Comparison of ENCODE assay signal across 10 cellular contexts in the genomic region with DNA sequence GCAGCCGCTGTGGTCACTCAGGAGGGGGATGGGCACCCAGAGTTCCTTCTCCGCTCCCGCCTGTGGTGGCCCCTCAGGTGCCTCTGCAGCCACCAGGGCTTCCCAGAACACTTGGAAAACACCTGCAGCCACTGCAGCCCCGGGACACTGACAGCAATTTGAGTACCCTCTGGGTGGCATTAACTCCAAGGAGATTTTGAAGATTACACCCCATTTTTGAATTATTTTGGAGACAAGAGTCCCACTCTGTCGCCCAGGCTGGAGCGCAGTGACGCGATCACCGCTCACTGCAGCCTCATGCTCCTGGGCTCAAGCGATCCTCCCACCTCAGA. TPM values are rescaled to one million over a fixed set of nuclear protein-coding genes. Genes with fewer than 3 reads are reported as not detected.
DNase-seq lines count a peak whose midpoint lies in the region; ATAC-seq and TF ChIP-seq lines count a peak whose summit lies in the region.
"Had no signal": no experiment of that assay in that cellular context is flagged by ENCODE, and none has a peak within 500 bp of the region (broad histone marks: within the 10 kb centered on the region; RNA-seq: fewer than 3 reads in every experiment).

No MANE protein-coding gene starts in this region.

- H4K20me1 ChIP-seq in hepatocyte (ENCODE audit: insufficient read depth, poor library complexity, severe bottlenecking): no peaks in the 10 kb centered on the region

- no peaks in the 10 kb centered on the region for H3K79me2 ChIP-seq in hepatocyte

- DNase-seq in BJ (ENCODE audit: low read depth) (no peak), hepatocyte (ENCODE audit: low spot score) (no peak), psoas muscle (peak in 1 of 2 donors; percentile 58), GM13976 (ENCODE audit: low spot score) (no peak), NCI-H1436 (lab: John Stamatoyannopoulos, UW) (no peak), activated gamma-delta T cell (lab: John Stamatoyannopoulos, UW) (no peak)
- DNase-seq: CD4-positive, CD25-positive, alpha-beta regulatory T cell had no signal

- intact Hi-C loops in psoas muscle (cut with DNase I): no loop called here

- H3K27ac ChIP-seq in angular gyrus (ENCODE audit: low read depth, low read length) (peak overlapping the region; percentile 14), hepatocyte (peak overlapping the region; percentile 85), psoas muscle (peak overlapping the region; percentile 77)

- H3K9me2 ChIP-seq in hepatocyte (replicated peaks; ENCODE audit: insufficient read depth): no peaks in the 10 kb centered on the region

- CTCF ChIA-PET in BJ (lab: Yijun Ruan, JAX): interaction anchor here (1.0 to 1.3 kb wide), 3 partner anchors 43 to 202 kb away, joined by 3 to 7 read pairs (median 4); no protein-coding TSS in a partner anchor

- H3K4me1 ChIP-seq in hepatocyte (ENCODE audit: insufficient read depth): peaks cover 12% of the 10 kb centered on the region
- H3K4me1 ChIP-seq in psoas muscle: peaks cover 31% of the 10 kb centered on the region

- no peak for ATAC-seq in psoas muscle
- no peak for ATAC-seq in GM18511 (IDR thresholded peaks at IDR 0.05; ENCODE audit: unreplicated experiment)
- ATAC-seq: Panc1 had no signal

- H3K9me3 ChIP-seq in hepatocyte (ENCODE audit: low read depth): no peaks in the 10 kb centered on the region
- no peaks in the 10 kb centered on the region for H3K9me3 ChIP-seq in psoas muscle

- H3K4me2 ChIP-seq in hepatocyte: peak overlapping the region; percentile 43

- no peak for TF ChIP-seq CTCF in BJ (IDR thresholded peaks at IDR 0.05; ENCODE audit: insufficient read depth, low read depth, low read length)
- no peak for TF ChIP-seq CTCF in hepatocyte (IDR thresholded peaks at IDR 0.05; ENCODE audit: poor library complexity)
- TF ChIP-seq CTCF in psoas muscle (IDR thresholded peaks at IDR 0.05): no peak
- TF ChIP-seq CTCF in GM13976 (IDR thresholded peaks at IDR 0.05; ENCODE audit: borderline replicate concordance, control extremely low read depth, extremely low read depth, insufficient read depth, missing control alignments): no peak

- H2AFZ ChIP-seq in hepatocyte: no peak overlapping the region

- H3K4me3 ChIP-seq in BJ (ENCODE audit: low read depth, low read length) (peak overlapping the region; percentile 20), hepatocyte (no peak overlapping the region), psoas muscle (peak overlapping the region; percentile 49)

- POLR2A ChIA-PET in BJ (lab: Charles Lee): no interaction called here

- in situ Hi-C loops in GM13976 (cut with MboI; ENCODE audit: low sequenced_read_pairs, unreplicated experiment): no loop called here

- no peaks in the 10 kb centered on the region for H3K27me3 ChIP-seq in BJ (ENCODE audit: control insufficient read depth, insufficient read depth, low read length)
- H3K27me3 ChIP-seq in hepatocyte: no peaks in the 10 kb centered on the region
- no peaks in the 10 kb centered on the region for H3K27me3 ChIP-seq in psoas muscle (ENCODE audit: insufficient read depth in 3 of 3, low read length in 2 of 3)

- no peaks in the 10 kb centered on the region for H3K36me3 ChIP-seq in BJ (ENCODE audit: control insufficient read depth, insufficient read depth, low read length)
- no peaks in the 10 kb centered on the region for H3K36me3 ChIP-seq in hepatocyte (replicated peaks; ENCODE audit: insufficient read depth, low read depth)
- H3K36me3 ChIP-seq in psoas muscle (ENCODE audit: insufficient read depth in 1 of 2, low read depth in 1 of 2): no peaks in the 10 kb centered on the region

- 87% methylated on average over 10 of the region's 10 CpGs for WGBS in hepatocyte (ENCODE audit: low lambda C conversion rate, missing lambda C conversion rate)
- 80 to 85% (median 82%) methylated on average over 10 of the region's 10 CpGs for WGBS in psoas muscle, 3 donors

RNA-seq across cellular contexts. Expression of a gene that starts 32.2 kb away (rescaled TPM):
- polyA plus RNA-seq in BJ (2011; rRNA removed) (4.6 and 7.5 TPM in 2 replicates), hepatocyte (3.8 and 4.2 TPM in 2 replicates), psoas muscle (10 to 100 TPM in 2 of 3 donors, 1 to 10 TPM in 1; 8.9 to 13.1 (median 11.2) TPM)
- 2.6 and 4.0 TPM in 2 replicates for polyA minus RNA-seq in BJ (2011; rRNA and poly(A)+ RNA removed)
- total RNA-seq in hepatocyte (2.4 and 4.1 TPM in 2 replicates), psoas muscle (10 to 100 TPM in 1 of 4 donors, 1 to 10 TPM in 3; 7.9 to 10.9 (median 9.5) TPM)

RNA-seq across cellular contexts. Expression of a gene that starts 55.1 kb away (rescaled TPM):
- polyA plus RNA-seq in BJ (2011; rRNA removed): 61.8 and 82.5 TPM in 2 replicates
- polyA minus RNA-seq in BJ (2011; rRNA and poly(A)+ RNA removed): 92.2 and 118 TPM in 2 replicates
- 66.1 and 66.4 TPM in 2 replicates for total RNA-seq in hepatocyte
- 72.9 and 80.3 TPM in 2 replicates for polyA plus RNA-seq in hepatocyte
- total RNA-seq in psoas muscle: 10 to 100 TPM; 32.4 to 56.7 (median 39.9) TPM
- 10 to 100 TPM; 38.2 to 59.3 (median 54.4) TPM for polyA plus RNA-seq in psoas muscle

RNA-seq across cellular contexts. Expression of a gene that starts 55.5 kb away (rescaled TPM):
- polyA plus RNA-seq in BJ (2011; rRNA removed) (5.2 and 7.4 TPM in 2 replicates), hepatocyte (11.5 and 15.7 TPM in 2 replicates), psoas muscle (1 to 10 TPM; 3.5 to 4.3 (median 4.0) TPM)
- polyA minus RNA-seq in BJ (2011; rRNA and poly(A)+ RNA removed): 6.1 and 10.9 TPM in 2 replicates
- total RNA-seq in hepatocyte (4.6 and 6.8 TPM in 2 replicates), psoas muscle (1 to 10 TPM; 2.8 to 4.6 (median 3.2) TPM)

Comparison
In these comparisons a context has a peak if more than half of its experiments do, and no peak if none do; other contexts are left out.
1. H3K27ac ChIP-seq: peak in every context shown above with its lines; median percentile 85 in hepatocyte; 77 in psoas muscle; 14 in angular gyrus.